Comparison of ENCODE assay signal across 20 cellular contexts in genomic region chr13:25860265-25860664, GRCh38.
A peak's percentile ranks its signal among the peaks of the same experiment; 100 is the strongest.
DNase-seq lines count a peak whose midpoint lies in the region; ATAC-seq and TF ChIP-seq lines count a peak whose summit lies in the region.
"Had no signal": no experiment of that assay in that cellular context is flagged by ENCODE, and none has a peak within 500 bp of the region (broad histone marks: within the 10 kb centered on the region; RNA-seq: fewer than 3 reads in every experiment).

No MANE protein-coding gene starts in this region.

- H3K36me3 ChIP-seq in PC-3 (ENCODE audit: low read depth, low read length): no peaks in the 10 kb centered on the region

- no peak overlapping the region for H3K4me3 Mint-ChIP-seq in chondrocyte (ENCODE audit: unreplicated experiment)
- peak overlapping the region; percentile 2 for H3K4me3 Mint-ChIP-seq in nephron progenitor cell
- no peak overlapping the region for H3K4me3 Mint-ChIP-seq in T-helper 2 cell treated with Interferon-gamma antibody and Interleukin-4, amounts not matched to agents 5 μg/mL and 100 μg/mL, for 36 hours
- H3K4me3 Mint-ChIP-seq: GM23338, IgD-negative memory B cell had no signal

- peaks cover 1% of the 10 kb centered on the region for H3K36me3 Mint-ChIP-seq in chondrocyte (ENCODE audit: low read depth)
- no peaks in the 10 kb centered on the region for H3K36me3 Mint-ChIP-seq in nephron progenitor cell (ENCODE audit: low read depth)
- no peaks in the 10 kb centered on the region for H3K36me3 Mint-ChIP-seq in T-helper 2 cell treated with Interferon-gamma antibody and Interleukin-4, amounts not matched to agents 5 μg/mL and 100 μg/mL, for 36 hours (ENCODE audit: low read depth)
- H3K36me3 Mint-ChIP-seq: IgD-negative memory B cell had no signal

- H3K4me1 ChIP-seq in PC-3 (ENCODE audit: insufficient read depth, low read length): peaks cover 47% of the 10 kb centered on the region

- peak overlapping the region; percentile 89 for H3K27ac ChIP-seq in PC-3 (ENCODE audit: low read length)
- H3K27ac ChIP-seq: C4-2B, SK-N-MC had no signal

- no peak for ATAC-seq in PC-3
- no peak for ATAC-seq in HG03039 (IDR thresholded peaks at IDR 0.05; ENCODE audit: unreplicated experiment)
- ATAC-seq: GM23338 had no signal

- peak overlapping the region; percentile 26; the same call in 1 of the 2 replicates for H3K4me3 ChIP-seq in PC-3 (ENCODE audit: low read length)
- H3K4me3 ChIP-seq: GM23338, SK-N-MC had no signal

- CTCF ChIA-PET in PC-3 (lab: Charles Lee): no interaction called here

- no peaks in the 10 kb centered on the region for H3K79me2 ChIP-seq in PC-3 (ENCODE audit: low read length)

- no peaks in the 10 kb centered on the region for H3K27me3 Mint-ChIP-seq in chondrocyte (ENCODE audit: low read depth)
- H3K27me3 Mint-ChIP-seq in nephron progenitor cell (ENCODE audit: low read depth, poor library complexity): peaks cover 7% of the 10 kb centered on the region
- H3K27me3 Mint-ChIP-seq in T-helper 2 cell treated with Interferon-gamma antibody and Interleukin-4, amounts not matched to agents 5 μg/mL and 100 μg/mL, for 36 hours (ENCODE audit: low read depth): peaks cover 24% of the 10 kb centered on the region
- H3K27me3 Mint-ChIP-seq: IgD-negative memory B cell had no signal

- DNase-seq in DMS53 (lab: John Stamatoyannopoulos, UW) (peak; percentile 42), PC-3 (no peak), chondrocyte (ENCODE audit: low spot score) (no peak), nephron progenitor cell (no peak), cortex of kidney (lab: John Stamatoyannopoulos, UW) (no peak)
- DNase-seq in activated CD4-positive, alpha-beta T cell treated with anti-CD3 and anti-CD28 coated beads, Interleukin-2, amount 50 U/mL, for 48 hours: no peak
- DNase-seq in T-helper 2 cell treated with Interferon-gamma antibody and Interleukin-4, amounts not matched to agents 5 μg/mL and 100 μg/mL, for 36 hours (ENCODE audit: low spot score): no peak
- DNase-seq: ACHN, DND-41, Karpas-422, NCI-H1092 treated with DMSO at 0.1 percent for 48 hours, NCI-H2081, NCI-H2171 treated with DMSO at 0.1 percent for 48 hours, NCI-H446, Right ventricle myocardium superior had no signal

- peak overlapping the region; percentile 59 for H3K9ac ChIP-seq in PC-3 (ENCODE audit: low read length)

- BruUV-seq in PC-3 (replicated peaks; lab: Mats Ljungman, UMichigan): no TSS peak

- no peak for TF ChIP-seq CTCF in PC-3 (conservative IDR thresholded peaks at IDR 0.05; ENCODE audit: low read depth, low read length)
- TF ChIP-seq CTCF in chondrocyte (IDR thresholded peaks at IDR 0.05): no peak
- TF ChIP-seq CTCF in nephron progenitor cell (IDR thresholded peaks at IDR 0.05): no peak

- no peaks in the 10 kb centered on the region for H3K9me3 ChIP-seq in PC-3 (ENCODE audit: low read length)

- peaks cover 10% of the 10 kb centered on the region for H3F3A ChIP-seq in PC-3 (ENCODE audit: low read length, unreplicated experiment)

- peak overlapping the region; percentile 65 for H3K4me2 ChIP-seq in PC-3 (ENCODE audit: low read length)
- H3K4me2 ChIP-seq: GM23338 had no signal

- no peaks in the 10 kb centered on the region for H3K9me2 ChIP-seq in PC-3 (replicated peaks; ENCODE audit: low read length)

- H3K27ac Mint-ChIP-seq in chondrocyte (ENCODE audit: unreplicated experiment) (peak overlapping the region; percentile 86), nephron progenitor cell (no peak overlapping the region)
- no peak overlapping the region for H3K27ac Mint-ChIP-seq in T-helper 2 cell treated with Interferon-gamma antibody and Interleukin-4, amounts not matched to agents 5 μg/mL and 100 μg/mL, for 36 hours
- H3K27ac Mint-ChIP-seq: GM23338, IgD-negative memory B cell had no signal

- H3K4me1 Mint-ChIP-seq in chondrocyte (ENCODE audit: low read depth): peaks cover 27% of the 10 kb centered on the region
- peaks cover 58% of the 10 kb centered on the region for H3K4me1 Mint-ChIP-seq in nephron progenitor cell
- peaks cover 2% of the 10 kb centered on the region for H3K4me1 Mint-ChIP-seq in T-helper 2 cell treated with Interferon-gamma antibody and Interleukin-4, amounts not matched to agents 5 μg/mL and 100 μg/mL, for 36 hours (ENCODE audit: low read depth)
- H3K4me1 Mint-ChIP-seq: GM23338, IgD-negative memory B cell had no signal

- H3K9me3 Mint-ChIP-seq in chondrocyte (ENCODE audit: low read depth) (no peaks in the 10 kb centered on the region), nephron progenitor cell (no peaks in the 10 kb centered on the region)
- H3K9me3 Mint-ChIP-seq in T-helper 2 cell treated with Interferon-gamma antibody and Interleukin-4, amounts not matched to agents 5 μg/mL and 100 μg/mL, for 36 hours: no peaks in the 10 kb centered on the region
- H3K9me3 Mint-ChIP-seq: GM23338, IgD-negative memory B cell had no signal

- intact Hi-C loops in PC-3 (cut with micrococcal nuclease): loop anchor here (2.0 to 5.0 kb wide), 2 partner anchors 42 to 163 kb away; no protein-coding TSS in a partner anchor

- H2AFZ ChIP-seq in PC-3 (ENCODE audit: low read length): no peak overlapping the region
- H2AFZ ChIP-seq: GM23338 had no signal

- H4K20me1 ChIP-seq in PC-3 (ENCODE audit: low read length): no peaks in the 10 kb centered on the region

- POLR2A ChIA-PET in PC-3 (lab: Charles Lee; ENCODE audit: unreplicated experiment): interaction anchor here (0.6 to 0.9 kb wide), 3 partner anchors 14 to 110 kb away, joined by 4 to 7 read pairs (median 4); no protein-coding TSS in a partner anchor

- H3K27me3 ChIP-seq in PC-3 (ENCODE audit: low read length): no peaks in the 10 kb centered on the region
